16 cellular contexts compared by ENCODE assay signal in the genomic region with DNA sequence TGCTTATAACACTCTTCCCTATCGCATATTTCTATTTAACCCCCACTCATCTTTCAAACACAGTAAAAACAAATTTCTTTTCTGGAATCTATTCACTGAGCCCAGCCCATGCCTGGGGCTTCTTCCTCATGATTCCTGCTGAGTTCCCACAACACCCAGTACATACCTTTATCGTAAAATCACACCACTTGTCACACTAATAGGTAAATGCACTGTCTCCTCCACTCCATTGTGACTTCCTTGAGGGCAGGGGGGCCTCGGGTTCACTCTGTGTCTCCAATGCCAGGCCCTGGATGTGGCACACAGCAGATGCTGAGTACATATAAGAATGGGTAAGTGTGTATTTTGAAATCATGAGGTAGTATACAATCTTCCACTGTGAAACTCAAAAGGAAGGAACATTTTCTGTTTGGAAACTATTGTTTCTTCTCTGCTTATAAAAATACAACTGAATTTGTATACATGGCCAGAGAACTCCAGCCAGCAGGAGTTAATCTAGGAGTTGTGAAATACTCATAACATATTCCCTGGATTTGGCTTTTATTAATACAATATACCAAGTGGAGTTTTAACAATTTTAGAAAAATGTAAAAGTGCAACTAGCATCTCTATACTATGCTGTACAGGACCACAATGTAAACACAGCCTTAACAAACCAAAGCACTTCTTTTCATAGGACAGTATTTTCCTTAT. TPM values are rescaled to one million over a fixed set of nuclear protein-coding genes. Genes with fewer than 3 reads are reported as not detected.
DNase-seq lines count a peak whose midpoint lies in the region; ATAC-seq and TF ChIP-seq lines count a peak whose summit lies in the region.
"Had no signal": no experiment of that assay in that cellular context is flagged by ENCODE, and none has a peak within 500 bp of the region (broad histone marks: within the 10 kb centered on the region; RNA-seq: fewer than 3 reads in every experiment).

No MANE protein-coding gene starts in this region.

- WGBS in SK-N-SH (ENCODE audit: low lambda C conversion rate): 85% methylated on average over 3 of the region's 3 CpGs

- no peak overlapping the region for H3K9ac ChIP-seq in SK-N-SH

- H3K9me3 Mint-ChIP-seq in HFFc6: no peaks in the 10 kb centered on the region
- no peaks in the 10 kb centered on the region for H3K9me3 Mint-ChIP-seq in osteocyte (ENCODE audit: unreplicated experiment)
- H3K9me3 Mint-ChIP-seq: activated naive CD4-positive, alpha-beta T cell treated with anti-CD3 and anti-CD28 coated beads for 36 hours; T-helper 2 cell treated with Interferon-gamma antibody and Interleukin-4, amounts not matched to agents 5 μg/mL and 100 μg/mL, for 36 hours had no signal

- peaks cover 67% of the 10 kb centered on the region for H3K36me3 Mint-ChIP-seq in HFFc6 (ENCODE audit: low read depth)
- peaks cover 59% of the 10 kb centered on the region for H3K36me3 Mint-ChIP-seq in osteocyte (ENCODE audit: unreplicated experiment)

- H3K9me2 ChIP-seq in SK-N-SH: no peaks in the 10 kb centered on the region

- no peak overlapping the region for H3K4me2 ChIP-seq in SK-N-SH

- no peak for TF ChIP-seq RAD21 in SK-N-SH (IDR thresholded peaks at IDR 0.05; ENCODE audit: low read length)

- no peak overlapping the region for H2AFZ ChIP-seq in SK-N-SH (ENCODE audit: low read depth)

- POLR2A ChIA-PET in SK-N-SH (lab: Yijun Ruan, JAX): no interaction called here

- ATAC-seq in GM18517 (IDR thresholded peaks at IDR 0.05; ENCODE audit: unreplicated experiment) (no peak), HG03378 (IDR thresholded peaks at IDR 0.05; ENCODE audit: unreplicated experiment) (no peak)

- no peak for TF ChIP-seq EP300 in SK-N-SH (IDR thresholded peaks at IDR 0.05; ENCODE audit: borderline replicate concordance in 1 of 2, low read depth in 1 of 2, low read length in 1 of 2)

- 0 out of 2 replicates have a peak overlapping the region, but pooled peaks have one; percentile 2 for H3K4me3 Mint-ChIP-seq in HFFc6
- no peak overlapping the region for H3K4me3 Mint-ChIP-seq in osteocyte (ENCODE audit: unreplicated experiment)
- H3K4me3 Mint-ChIP-seq: activated naive CD4-positive, alpha-beta T cell treated with anti-CD3 and anti-CD28 coated beads for 36 hours; T-helper 2 cell treated with Interferon-gamma antibody and Interleukin-4, amounts not matched to agents 5 μg/mL and 100 μg/mL, for 36 hours had no signal

- no peaks in the 10 kb centered on the region; a peak in 1 of 4 replicates for H3K4me1 ChIP-seq in SK-N-SH (ENCODE audit: control insufficient read depth in 1 of 2, insufficient read depth in 2 of 2, low read depth in 1 of 2, low read length in 1 of 2)

- H3K27me3 Mint-ChIP-seq in HFFc6 (ENCODE audit: insufficient read depth): no peaks in the 10 kb centered on the region; the same call in 1 of the 2 replicates
- H3K27me3 Mint-ChIP-seq in osteocyte (ENCODE audit: unreplicated experiment): no peaks in the 10 kb centered on the region

- peaks cover 50 to 54% of the 10 kb centered on the region in 2 experiments for H3K36me3 ChIP-seq in SK-N-SH (replicated peaks in 1 of 2; ENCODE audit: control insufficient read depth in 1 of 2, insufficient read depth in 2 of 2, low read length in 1 of 2)

- H3K4me1 Mint-ChIP-seq in HFFc6 (ENCODE audit: low read depth) (peaks cover 72% of the 10 kb centered on the region), osteocyte (ENCODE audit: unreplicated experiment) (peaks cover 59% of the 10 kb centered on the region)

- no peaks in the 10 kb centered on the region for H3K27me3 ChIP-seq in SK-N-SH (ENCODE audit: insufficient read depth)

- no peak for TF ChIP-seq CTCF in HFFc6 (IDR thresholded peaks at IDR 0.05)
- no peak for TF ChIP-seq CTCF in SK-N-SH (IDR thresholded peaks at IDR 0.05)
- no peak for TF ChIP-seq CTCF in epithelial cell of esophagus (IDR thresholded peaks at IDR 0.05; ENCODE audit: insufficient read depth, low read depth, low read length, missing control alignments)
- no peak for TF ChIP-seq CTCF in osteocyte (IDR thresholded peaks at IDR 0.05)

- peak overlapping the region; percentile 51 for H3K27ac Mint-ChIP-seq in HFFc6
- H3K27ac Mint-ChIP-seq in osteocyte (ENCODE audit: unreplicated experiment): peak overlapping the region; percentile 12
- H3K27ac Mint-ChIP-seq: activated naive CD4-positive, alpha-beta T cell treated with anti-CD3 and anti-CD28 coated beads for 36 hours; T-helper 2 cell treated with Interferon-gamma antibody and Interleukin-4, amounts not matched to agents 5 μg/mL and 100 μg/mL, for 36 hours had no signal

- DNase-seq in HFFc6: no peak
- no peak for DNase-seq in SK-N-SH
- DNase-seq in epithelial cell of esophagus (ENCODE audit: low read depth): peak; percentile 90
- DNase-seq in osteocyte (ENCODE audit: extremely low spot score, unreplicated experiment): no peak
- no peak for DNase-seq in activated T-cell treated with anti-CD3 and anti-CD28 coated beads, Interleukin-2, amount 50 U/mL, for 48 hours
- DNase-seq in EL: no peak
- DNase-seq: activated naive CD4-positive, alpha-beta T cell treated with anti-CD3 and anti-CD28 coated beads for 36 hours; effector memory CD4-positive, alpha-beta T cell; NCI-H1436; NCI-H2227 treated with DMSO at 0.1 percent for 48 hours; SIG-M5; stimulated activated naive CD4-positive, alpha-beta T cell had no signal

- H3F3A ChIP-seq in SK-N-SH (replicated peaks; ENCODE audit: insufficient read depth): peaks cover 69% of the 10 kb centered on the region

- H3K9me3 ChIP-seq in SK-N-SH: no peaks in the 10 kb centered on the region

- peaks cover 41% of the 10 kb centered on the region for H3K79me2 ChIP-seq in SK-N-SH (ENCODE audit: insufficient read depth)

- H3K27ac ChIP-seq in SK-N-SH (ENCODE audit: low read depth in 2 of 2, low read length in 1 of 2): peak overlapping the region in 1 of 2 experiments; percentile 87; a peak in 3 of 4 replicates

- CTCF ChIA-PET in SK-N-SH (lab: Yijun Ruan, JAX): interaction anchor here (1.5 kb wide), 1 partner anchor 673 kb away, joined by 3 read pairs; no protein-coding TSS in a partner anchor

- H3K4me3 ChIP-seq in SK-N-SH (ENCODE audit: low read depth in 2 of 2, low read length in 1 of 2) (no peak overlapping the region), epithelial cell of esophagus (ENCODE audit: low read length) (no peak overlapping the region)

- peaks cover 49% of the 10 kb centered on the region for H4K20me1 ChIP-seq in SK-N-SH (ENCODE audit: insufficient read depth)

TF ChIP-seq in SK-N-SH, 30 proteins besides CTCF, POLR2A, EP300 and RAD21:
- TF ChIP-seq MEF2A (IDR thresholded peaks at IDR 0.05; ENCODE audit: borderline replicate concordance, low read depth) (no peak), RCOR1 (IDR thresholded peaks at IDR 0.05; ENCODE audit: low read length) (no peak), JUND (IDR thresholded peaks at IDR 0.05) (peak; percentile 23; the same call in 1 of the 2 replicates), POLR2AphosphoS5 (IDR thresholded peaks at IDR 0.05; ENCODE audit: low read depth, low read length) (peak; percentile 48), MXI1 (IDR thresholded peaks at IDR 0.05; ENCODE audit: low read depth, low read length) (no peak)
- TF ChIP-seq, protein P1, sequence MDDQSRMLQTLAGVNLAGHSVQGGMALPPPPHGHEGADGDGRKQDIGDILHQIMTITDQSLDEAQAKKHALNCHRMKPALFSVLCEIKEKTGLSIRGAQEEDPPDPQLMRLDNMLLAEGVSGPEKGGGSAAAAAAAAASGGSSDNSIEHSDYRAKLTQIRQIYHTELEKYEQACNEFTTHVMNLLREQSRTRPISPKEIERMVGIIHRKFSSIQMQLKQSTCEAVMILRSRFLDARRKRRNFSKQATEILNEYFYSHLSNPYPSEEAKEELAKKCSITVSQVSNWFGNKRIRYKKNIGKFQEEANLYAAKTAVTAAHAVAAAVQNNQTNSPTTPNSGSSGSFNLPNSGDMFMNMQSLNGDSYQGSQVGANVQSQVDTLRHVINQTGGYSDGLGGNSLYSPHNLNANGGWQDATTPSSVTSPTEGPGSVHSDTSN (IDR thresholded peaks at IDR 0.05): peak; percentile 11; the same call in 1 of the 2 replicates
- TF ChIP-seq, protein P2, sequence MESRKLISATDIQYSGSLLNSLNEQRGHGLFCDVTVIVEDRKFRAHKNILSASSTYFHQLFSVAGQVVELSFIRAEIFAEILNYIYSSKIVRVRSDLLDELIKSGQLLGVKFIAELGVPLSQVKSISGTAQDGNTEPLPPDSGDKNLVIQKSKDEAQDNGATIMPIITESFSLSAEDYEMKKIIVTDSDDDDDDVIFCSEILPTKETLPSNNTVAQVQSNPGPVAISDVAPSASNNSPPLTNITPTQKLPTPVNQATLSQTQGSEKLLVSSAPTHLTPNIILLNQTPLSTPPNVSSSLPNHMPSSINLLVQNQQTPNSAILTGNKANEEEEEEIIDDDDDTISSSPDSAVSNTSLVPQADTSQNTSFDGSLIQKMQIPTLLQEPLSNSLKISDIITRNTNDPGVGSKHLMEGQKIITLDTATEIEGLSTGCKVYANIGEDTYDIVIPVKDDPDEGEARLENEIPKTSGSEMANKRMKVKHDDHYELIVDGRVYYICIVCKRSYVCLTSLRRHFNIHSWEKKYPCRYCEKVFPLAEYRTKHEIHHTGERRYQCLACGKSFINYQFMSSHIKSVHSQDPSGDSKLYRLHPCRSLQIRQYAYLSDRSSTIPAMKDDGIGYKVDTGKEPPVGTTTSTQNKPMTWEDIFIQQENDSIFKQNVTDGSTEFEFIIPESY (IDR thresholded peaks at IDR 0.05; ENCODE audit: borderline replicate concordance, low read depth): peak; percentile 14; the same call in 1 of the 2 replicates

RNA-seq across cellular contexts. Expression of a gene that starts 7.2 kb away (rescaled TPM):
- total RNA-seq in HFFc6 (2021; fragmentation: NEBNext Ultra II Directional; extraction: Animal tissue kit (Norgen Biotek cat#: 25700)): 10 to 100 TPM; 50.4 to 80.1 (median 71.3) TPM
- polyA plus RNA-seq in SK-N-SH (2012; rRNA removed): 157 and 225 TPM in 2 replicates
- 138 and 149 TPM in 2 replicates for polyA plus RNA-seq in SK-N-SH (2012; cell fraction: cytosol; rRNA removed)
- 480 and 571 TPM in 2 replicates for polyA plus RNA-seq in SK-N-SH (2012; cell fraction: nucleus; rRNA removed)
- total RNA-seq in osteocyte: 58.2 and 73.3 TPM in 2 replicates

RNA-seq across cellular contexts. Expression of a gene that starts 38.5 kb away (rescaled TPM):
- not detected for total RNA-seq in HFFc6 (2021; fragmentation: NEBNext Ultra II Directional; extraction: Animal tissue kit (Norgen Biotek cat#: 25700))
- polyA plus RNA-seq in SK-N-SH (2012; rRNA removed): not detected in 2 replicates
- polyA plus RNA-seq in SK-N-SH (2012; cell fraction: cytosol; rRNA removed): not detected in 2 replicates
- polyA plus RNA-seq in SK-N-SH (2012; cell fraction: nucleus; rRNA removed): not detected in 2 replicates
- not detected in 2 replicates for total RNA-seq in osteocyte
- total RNA-seq: activated naive CD4-positive, alpha-beta T cell treated with anti-CD3 and anti-CD28 coated beads for 36 hours; osteoblast had no signal
